ENCODE assay signal across 24 cellular contexts in the genomic region with DNA sequence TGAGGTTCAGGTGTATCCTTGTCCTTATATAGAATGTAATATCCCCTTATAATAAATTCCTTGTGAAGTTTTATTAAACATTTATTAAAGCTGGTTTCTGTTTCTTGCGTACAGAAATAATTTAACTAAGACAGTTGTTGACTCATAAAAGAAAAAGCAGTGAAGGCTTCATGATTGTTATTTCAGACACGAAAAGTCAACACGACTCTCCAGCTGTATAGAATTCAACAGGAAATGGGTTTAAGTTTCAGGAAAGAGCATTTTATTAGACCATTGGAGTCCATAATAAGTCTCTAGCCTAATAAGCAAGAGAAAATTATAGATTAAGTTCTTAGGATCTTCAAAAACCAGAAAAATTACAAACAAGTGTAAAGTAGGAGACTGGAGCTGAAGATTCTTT.
"Had no signal": no experiment of that assay in that cellular context is flagged by ENCODE, and none has a peak within 500 bp of the region (broad histone marks: within the 10 kb centered on the region; RNA-seq: fewer than 3 reads in every experiment).

No MANE protein-coding gene starts in this region.

- H3K4me3 Mint-ChIP-seq: activated CD8-positive, alpha-beta T cell treated with anti-CD3 and anti-CD28 coated beads, Interleukin-2, amount 10 ng/mL, durations not matched to agents 7 days and 5 days; activated naive CD8-positive, alpha-beta T cell treated with anti-CD3 and anti-CD28 coated beads, Interleukin-2, amount 50 U/mL, for 24 hours; activated T-helper 1 cell treated with anti-CD3 and anti-CD28 coated beads, Interleukin-12 subunit alpha, Interleukin-12 subunit beta, Interleukin-2, Interleukin-4 antibody, amounts not matched to agents 30 ng/mL and 10 ng/mL and 1 ng/mL, durations not matched to agents 14 hours and 24 hours and 36 hours; brain; endodermal cell; mesothelial cell of epicardium; naive thymus-derived CD8-positive, alpha-beta T cell; stimulated activated effector memory CD8-positive, alpha-beta T cell treated with anti-CD3 and anti-CD28 coated beads, Interleukin-12 subunit alpha, Interleukin-12 subunit beta, amount 100 ng/mL, for 72 hours; T-helper 2 cell treated with Interferon-gamma antibody and Interleukin-4, amounts not matched to agents 5 μg/mL and 100 μg/mL, for 36 hours had no signal

- H3K4me1 Mint-ChIP-seq: activated naive CD8-positive, alpha-beta T cell treated with anti-CD3 and anti-CD28 coated beads, Interleukin-2, amount 50 U/mL, for 24 hours; brain; endodermal cell; mesothelial cell of epicardium; naive thymus-derived CD8-positive, alpha-beta T cell; stimulated activated effector memory CD8-positive, alpha-beta T cell treated with anti-CD3 and anti-CD28 coated beads, Interleukin-12 subunit alpha, Interleukin-12 subunit beta, amount 100 ng/mL, for 72 hours had no signal

- H3K4me3 ChIP-seq: colonic mucosa, left lung, lung, prostate gland, right atrium auricular region, stomach, suprapubic skin, tibial nerve had no signal

- H3K27ac Mint-ChIP-seq: activated CD8-positive, alpha-beta T cell treated with anti-CD3 and anti-CD28 coated beads, Interleukin-2, amount 10 ng/mL, durations not matched to agents 7 days and 5 days; activated naive CD8-positive, alpha-beta T cell treated with anti-CD3 and anti-CD28 coated beads, Interleukin-2, amount 50 U/mL, for 24 hours; activated T-helper 1 cell treated with anti-CD3 and anti-CD28 coated beads, Interleukin-12 subunit alpha, Interleukin-12 subunit beta, Interleukin-2, Interleukin-4 antibody, amounts not matched to agents 30 ng/mL and 10 ng/mL and 1 ng/mL, durations not matched to agents 14 hours and 24 hours and 36 hours; brain; endodermal cell; mesothelial cell of epicardium; naive thymus-derived CD8-positive, alpha-beta T cell; stimulated activated effector memory CD8-positive, alpha-beta T cell treated with anti-CD3 and anti-CD28 coated beads, Interleukin-12 subunit alpha, Interleukin-12 subunit beta, amount 100 ng/mL, for 72 hours; T-helper 2 cell treated with Interferon-gamma antibody and Interleukin-4, amounts not matched to agents 5 μg/mL and 100 μg/mL, for 36 hours had no signal

- DNase-seq: activated CD4-positive, alpha-beta T cell treated with anti-CD3 and anti-CD28 coated beads for 1 hour; activated CD4-positive, alpha-beta T cell treated with anti-CD3 and anti-CD28 coated beads, Interleukin-2, amount 50 U/mL, for 1 hour; activated CD8-positive, alpha-beta T cell treated with anti-CD3 and anti-CD28 coated beads, Interleukin-2, amount 10 ng/mL, durations not matched to agents 7 days and 5 days; activated gamma-delta T cell; activated naive CD4-positive, alpha-beta T cell treated with anti-CD3 and anti-CD28 coated beads, Interleukin-2, amount 50 U/mL, for 16 hours; activated naive CD8-positive, alpha-beta T cell treated with anti-CD3 and anti-CD28 coated beads, Interleukin-2, amount 50 U/mL, for 24 hours; central memory CD4-positive, alpha-beta T cell; colonic mucosa; endodermal cell; left lung; naive thymus-derived CD8-positive, alpha-beta T cell; stimulated activated CD4-positive, alpha-beta T cell treated with anti-CD3 and anti-CD28 coated beads, Interleukin-2, amount 100 ng/mL, for 24 hours; stomach; WERI-Rb-1 had no signal

- H3K9me3 Mint-ChIP-seq: activated naive CD8-positive, alpha-beta T cell treated with anti-CD3 and anti-CD28 coated beads, Interleukin-2, amount 50 U/mL, for 24 hours; activated T-helper 1 cell treated with anti-CD3 and anti-CD28 coated beads, Interleukin-12 subunit alpha, Interleukin-12 subunit beta, Interleukin-2, Interleukin-4 antibody, amounts not matched to agents 30 ng/mL and 10 ng/mL and 1 ng/mL, durations not matched to agents 14 hours and 24 hours and 36 hours; endodermal cell; stimulated activated effector memory CD8-positive, alpha-beta T cell treated with anti-CD3 and anti-CD28 coated beads, Interleukin-12 subunit alpha, Interleukin-12 subunit beta, amount 100 ng/mL, for 72 hours; T-helper 2 cell treated with Interferon-gamma antibody and Interleukin-4, amounts not matched to agents 5 μg/mL and 100 μg/mL, for 36 hours had no signal

- ATAC-seq: activated CD8-positive, alpha-beta T cell treated with anti-CD3 and anti-CD28 coated beads, Interleukin-2, amount 10 ng/mL, durations not matched to agents 7 days and 5 days; activated naive CD8-positive, alpha-beta T cell treated with anti-CD3 and anti-CD28 coated beads, Interleukin-2, amount 50 U/mL, for 24 hours; left lung; naive thymus-derived CD8-positive, alpha-beta T cell; stimulated activated effector memory CD8-positive, alpha-beta T cell treated with anti-CD3 and anti-CD28 coated beads, Interleukin-12 subunit alpha, Interleukin-12 subunit beta, amount 100 ng/mL, for 72 hours had no signal

- H3K36me3 Mint-ChIP-seq: brain; mesothelial cell of epicardium; naive thymus-derived CD8-positive, alpha-beta T cell; stimulated activated effector memory CD8-positive, alpha-beta T cell treated with anti-CD3 and anti-CD28 coated beads, Interleukin-12 subunit alpha, Interleukin-12 subunit beta, amount 100 ng/mL, for 72 hours had no signal
